ENCODE assay signal across 6 cellular contexts in the genomic region with DNA sequence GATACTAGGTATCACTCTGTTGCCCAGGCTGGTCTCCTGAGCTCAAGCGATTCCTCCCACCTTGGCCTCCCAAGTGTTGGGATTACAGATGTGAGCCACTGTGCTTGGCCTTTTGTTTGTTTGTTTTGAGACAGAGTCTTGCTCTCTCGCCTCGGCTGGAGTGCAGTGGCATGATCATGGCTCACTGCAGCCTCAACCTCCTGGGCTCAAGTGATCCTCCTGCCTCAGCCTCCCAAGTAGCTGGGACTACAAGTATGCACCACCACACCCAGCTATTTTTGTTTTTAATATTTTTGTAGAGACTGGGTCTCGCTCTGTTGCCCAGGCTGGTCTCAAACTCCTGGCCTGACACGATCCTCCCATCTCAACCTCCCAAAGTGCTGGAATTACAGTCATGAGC. TPM values are rescaled to one million over a fixed set of nuclear protein-coding genes. Genes with fewer than 3 reads are reported as not detected.
"Had no signal": no experiment of that assay in that cellular context is flagged by ENCODE, and none has a peak within 500 bp of the region (broad histone marks: within the 10 kb centered on the region; RNA-seq: fewer than 3 reads in every experiment).

No MANE protein-coding gene starts in this region.

RNA-seq across cellular contexts. Expression of a gene that starts 7.6 kb away (rescaled TPM):
- total RNA-seq: GM23248, GM23338, H1, H7, HFFc6 had no signal
- polyA plus RNA-seq: GM23248, GM23338 had no signal

RNA-seq across cellular contexts. Expression of a gene that starts 21.7 kb away (rescaled TPM):
- total RNA-seq: H4 had no signal
